18 cellular contexts compared by ENCODE assay signal in the genomic region with DNA sequence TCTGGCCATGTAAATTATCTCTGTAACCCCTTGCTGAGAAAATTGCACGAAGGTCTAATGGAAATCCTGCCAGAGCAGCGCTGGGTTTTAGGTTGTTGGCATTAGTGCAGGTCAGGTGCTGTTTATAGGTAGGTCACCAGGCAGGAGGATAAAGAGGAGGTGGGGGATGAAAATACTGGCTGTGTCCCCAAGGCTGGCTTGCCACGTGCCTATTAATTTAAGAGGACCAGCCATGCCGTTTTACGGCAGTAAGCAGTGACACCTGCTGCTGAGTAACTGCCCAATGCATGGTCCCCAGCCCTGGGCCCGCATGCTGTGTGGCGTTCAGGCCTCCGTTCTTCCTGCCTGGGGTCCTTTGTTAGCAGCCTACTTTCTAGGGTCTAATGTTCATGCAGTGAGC.
DNase-seq lines count a peak whose midpoint lies in the region; ATAC-seq and TF ChIP-seq lines count a peak whose summit lies in the region.
"Had no signal": no experiment of that assay in that cellular context is flagged by ENCODE, and none has a peak within 500 bp of the region (broad histone marks: within the 10 kb centered on the region; RNA-seq: fewer than 3 reads in every experiment).

No MANE protein-coding gene starts in this region.

- no peak overlapping the region for H3K4me2 ChIP-seq in GM23338

- H3F3A ChIP-seq in GM23338 (replicated peaks; ENCODE audit: low read depth) = peaks cover 7% of the 10 kb centered on the region; the same call in 1 of the 2 replicates

- H3K9me3 ChIP-seq in upper lobe of left lung = no peaks in the 10 kb centered on the region
- H3K9me3 ChIP-seq: ovary, thoracic aorta had no signal

- H3K27me3 Mint-ChIP-seq in GM23338 (ENCODE audit: insufficient read depth, low read depth, poor library complexity) = peaks cover 11% of the 10 kb centered on the region
- no peaks in the 10 kb centered on the region for H3K27me3 Mint-ChIP-seq in brain
- H3K27me3 Mint-ChIP-seq: B cell had no signal

- H3K9me2 ChIP-seq in GM23338 (ENCODE audit: insufficient read depth) = no peaks in the 10 kb centered on the region

- H3K79me2 ChIP-seq in GM23338 (replicated peaks; ENCODE audit: insufficient read depth) = peaks cover 46% of the 10 kb centered on the region

- H3K4me1 ChIP-seq in GM23338 (ENCODE audit: insufficient read depth) = peaks cover 7% of the 10 kb centered on the region; the same call in 1 of the 2 replicates
- H3K4me1 ChIP-seq in upper lobe of left lung = no peaks in the 10 kb centered on the region

- H3K9me3 Mint-ChIP-seq in GM23338 = no peaks in the 10 kb centered on the region
- no peaks in the 10 kb centered on the region for H3K9me3 Mint-ChIP-seq in brain

- WGBS in upper lobe of left lung, 2 donors = 89 to 92% methylated on average over 8 of the region's 8 CpGs

- DNase-seq in GM23338 (ENCODE audit: low spot score) (no peak), NCI-H1417 treated with DMSO at 0.1 percent for 48 hours (lab: John Stamatoyannopoulos, UW) (peak; percentile 47), retina (peak; percentile 48), upper lobe of left lung (no peak), T-helper 1 cell (no peak)
- DNase-seq: activated CD4-positive, alpha-beta T cell treated with anti-CD3 and anti-CD28 coated beads for 1 hour; activated effector memory CD4-positive, alpha-beta T cell treated with anti-CD3 and anti-CD28 coated beads, Interleukin-2, amount 50 U/mL, for 16 hours; amygdala; KG1; NCI-H1048; NCI-H2171; ovary; stimulated activated CD4-positive, alpha-beta T cell treated with anti-CD3 and anti-CD28 coated beads, Interleukin-4, amount 100 ng/mL, for 1 hour had no signal

- H3K36me3 ChIP-seq in GM23338 (ENCODE audit: insufficient read depth) (no peaks in the 10 kb centered on the region; the same call in 1 of the 2 replicates), upper lobe of left lung (peaks cover 6 to 69% (median 33%) of the 10 kb centered on the region in 4 donors)
- H3K36me3 ChIP-seq: ovary had no signal

- H3K4me1 Mint-ChIP-seq in GM23338 = peaks cover 35% of the 10 kb centered on the region
- H3K4me1 Mint-ChIP-seq in brain = peaks cover 4% of the 10 kb centered on the region

- H3K4me3 ChIP-seq in GM23338 (no peak overlapping the region), upper lobe of left lung (no peak overlapping the region)
- H3K4me3 ChIP-seq: ovary, skin epidermis, thoracic aorta had no signal

- TF ChIP-seq CTCF in GM23338 (conservative IDR thresholded peaks at IDR 0.05; ENCODE audit: low read depth in 2 of 2) (peak in 1 of 2 experiments; percentile 45; a peak in 2 of 4 replicates), brain (conservative IDR thresholded peaks at IDR 0.05) (no peak), upper lobe of left lung (IDR thresholded peaks at IDR 0.05) (no peak)

- H3K27ac ChIP-seq in GM23338 (ENCODE audit: low read depth) (no peak overlapping the region), upper lobe of left lung (no peak overlapping the region)
- H3K27ac ChIP-seq: ovary, skin epidermis, thoracic aorta had no signal

- TF ChIP-seq EP300 in upper lobe of left lung (IDR thresholded peaks at IDR 0.05) = no peak

- peaks cover 22% of the 10 kb centered on the region for H4K20me1 ChIP-seq in GM23338 (replicated peaks; ENCODE audit: insufficient read depth)

- H2AFZ ChIP-seq in GM23338 = no peak overlapping the region

- H3K27me3 ChIP-seq in GM23338 (ENCODE audit: insufficient read depth) (no peaks in the 10 kb centered on the region), upper lobe of left lung (no peaks in the 10 kb centered on the region)
- H3K27me3 ChIP-seq: ovary had no signal

- ATAC-seq in GM23338 (peak; percentile 17; the same call in 2 of the 3 replicates), upper lobe of left lung (ENCODE audit: low FRiP score in 2 of 2) (no peak), HG02798 (IDR thresholded peaks at IDR 0.05; ENCODE audit: poor library complexity, unreplicated experiment) (no peak)

- H3K36me3 Mint-ChIP-seq in GM23338 (ENCODE audit: low read depth) = peaks cover 16% of the 10 kb centered on the region; the same call in 2 of the 3 replicates
- H3K36me3 Mint-ChIP-seq in brain = peaks cover 64% of the 10 kb centered on the region

- H3K4me3 Mint-ChIP-seq in GM23338 = no peak overlapping the region
- H3K4me3 Mint-ChIP-seq in brain = no peak overlapping the region
- H3K4me3 Mint-ChIP-seq: B cell had no signal

- no peak for TF ChIP-seq POLR2A in upper lobe of left lung (IDR thresholded peaks at IDR 0.05)

- H3K27ac Mint-ChIP-seq in GM23338 = 0 out of 2 replicates have a peak overlapping the region, but pooled peaks have one; percentile 33
- peak overlapping the region; percentile 32 to 77 (median 49) for H3K27ac Mint-ChIP-seq in brain
- H3K27ac Mint-ChIP-seq: B cell had no signal

TF ChIP-seq in GM23338, 12 proteins besides CTCF, POLR2A, EP300 and RAD21 (continues in another document):
- TF ChIP-seq CREB1 (CRISPR knock-in tag; IDR thresholded peaks at IDR 0.05; ENCODE audit: low read depth) (no peak), ZNF114 (CRISPR knock-in tag; IDR thresholded peaks at IDR 0.05) (no peak), NANOG (IDR thresholded peaks at IDR 0.05; ENCODE audit: borderline replicate concordance) (no peak), EZH2phosphoT487 (IDR thresholded peaks at IDR 0.05; ENCODE audit: unreplicated experiment) (no peak), STAT1 (IDR thresholded peaks at IDR 0.05; ENCODE audit: unreplicated experiment) (no peak), ZNF331 (CRISPR knock-in tag; IDR thresholded peaks at IDR 0.05; ENCODE audit: low read depth) (no peak), POLR2AphosphoS5 (IDR thresholded peaks at IDR 0.05; ENCODE audit: low read depth) (no peak)
- TF ChIP-seq, protein P1, sequence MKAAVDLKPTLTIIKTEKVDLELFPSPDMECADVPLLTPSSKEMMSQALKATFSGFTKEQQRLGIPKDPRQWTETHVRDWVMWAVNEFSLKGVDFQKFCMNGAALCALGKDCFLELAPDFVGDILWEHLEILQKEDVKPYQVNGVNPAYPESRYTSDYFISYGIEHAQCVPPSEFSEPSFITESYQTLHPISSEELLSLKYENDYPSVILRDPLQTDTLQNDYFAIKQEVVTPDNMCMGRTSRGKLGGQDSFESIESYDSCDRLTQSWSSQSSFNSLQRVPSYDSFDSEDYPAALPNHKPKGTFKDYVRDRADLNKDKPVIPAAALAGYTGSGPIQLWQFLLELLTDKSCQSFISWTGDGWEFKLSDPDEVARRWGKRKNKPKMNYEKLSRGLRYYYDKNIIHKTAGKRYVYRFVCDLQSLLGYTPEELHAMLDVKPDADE (IDR thresholded peaks at IDR 0.05) = no peak
- TF ChIP-seq, protein P2, sequence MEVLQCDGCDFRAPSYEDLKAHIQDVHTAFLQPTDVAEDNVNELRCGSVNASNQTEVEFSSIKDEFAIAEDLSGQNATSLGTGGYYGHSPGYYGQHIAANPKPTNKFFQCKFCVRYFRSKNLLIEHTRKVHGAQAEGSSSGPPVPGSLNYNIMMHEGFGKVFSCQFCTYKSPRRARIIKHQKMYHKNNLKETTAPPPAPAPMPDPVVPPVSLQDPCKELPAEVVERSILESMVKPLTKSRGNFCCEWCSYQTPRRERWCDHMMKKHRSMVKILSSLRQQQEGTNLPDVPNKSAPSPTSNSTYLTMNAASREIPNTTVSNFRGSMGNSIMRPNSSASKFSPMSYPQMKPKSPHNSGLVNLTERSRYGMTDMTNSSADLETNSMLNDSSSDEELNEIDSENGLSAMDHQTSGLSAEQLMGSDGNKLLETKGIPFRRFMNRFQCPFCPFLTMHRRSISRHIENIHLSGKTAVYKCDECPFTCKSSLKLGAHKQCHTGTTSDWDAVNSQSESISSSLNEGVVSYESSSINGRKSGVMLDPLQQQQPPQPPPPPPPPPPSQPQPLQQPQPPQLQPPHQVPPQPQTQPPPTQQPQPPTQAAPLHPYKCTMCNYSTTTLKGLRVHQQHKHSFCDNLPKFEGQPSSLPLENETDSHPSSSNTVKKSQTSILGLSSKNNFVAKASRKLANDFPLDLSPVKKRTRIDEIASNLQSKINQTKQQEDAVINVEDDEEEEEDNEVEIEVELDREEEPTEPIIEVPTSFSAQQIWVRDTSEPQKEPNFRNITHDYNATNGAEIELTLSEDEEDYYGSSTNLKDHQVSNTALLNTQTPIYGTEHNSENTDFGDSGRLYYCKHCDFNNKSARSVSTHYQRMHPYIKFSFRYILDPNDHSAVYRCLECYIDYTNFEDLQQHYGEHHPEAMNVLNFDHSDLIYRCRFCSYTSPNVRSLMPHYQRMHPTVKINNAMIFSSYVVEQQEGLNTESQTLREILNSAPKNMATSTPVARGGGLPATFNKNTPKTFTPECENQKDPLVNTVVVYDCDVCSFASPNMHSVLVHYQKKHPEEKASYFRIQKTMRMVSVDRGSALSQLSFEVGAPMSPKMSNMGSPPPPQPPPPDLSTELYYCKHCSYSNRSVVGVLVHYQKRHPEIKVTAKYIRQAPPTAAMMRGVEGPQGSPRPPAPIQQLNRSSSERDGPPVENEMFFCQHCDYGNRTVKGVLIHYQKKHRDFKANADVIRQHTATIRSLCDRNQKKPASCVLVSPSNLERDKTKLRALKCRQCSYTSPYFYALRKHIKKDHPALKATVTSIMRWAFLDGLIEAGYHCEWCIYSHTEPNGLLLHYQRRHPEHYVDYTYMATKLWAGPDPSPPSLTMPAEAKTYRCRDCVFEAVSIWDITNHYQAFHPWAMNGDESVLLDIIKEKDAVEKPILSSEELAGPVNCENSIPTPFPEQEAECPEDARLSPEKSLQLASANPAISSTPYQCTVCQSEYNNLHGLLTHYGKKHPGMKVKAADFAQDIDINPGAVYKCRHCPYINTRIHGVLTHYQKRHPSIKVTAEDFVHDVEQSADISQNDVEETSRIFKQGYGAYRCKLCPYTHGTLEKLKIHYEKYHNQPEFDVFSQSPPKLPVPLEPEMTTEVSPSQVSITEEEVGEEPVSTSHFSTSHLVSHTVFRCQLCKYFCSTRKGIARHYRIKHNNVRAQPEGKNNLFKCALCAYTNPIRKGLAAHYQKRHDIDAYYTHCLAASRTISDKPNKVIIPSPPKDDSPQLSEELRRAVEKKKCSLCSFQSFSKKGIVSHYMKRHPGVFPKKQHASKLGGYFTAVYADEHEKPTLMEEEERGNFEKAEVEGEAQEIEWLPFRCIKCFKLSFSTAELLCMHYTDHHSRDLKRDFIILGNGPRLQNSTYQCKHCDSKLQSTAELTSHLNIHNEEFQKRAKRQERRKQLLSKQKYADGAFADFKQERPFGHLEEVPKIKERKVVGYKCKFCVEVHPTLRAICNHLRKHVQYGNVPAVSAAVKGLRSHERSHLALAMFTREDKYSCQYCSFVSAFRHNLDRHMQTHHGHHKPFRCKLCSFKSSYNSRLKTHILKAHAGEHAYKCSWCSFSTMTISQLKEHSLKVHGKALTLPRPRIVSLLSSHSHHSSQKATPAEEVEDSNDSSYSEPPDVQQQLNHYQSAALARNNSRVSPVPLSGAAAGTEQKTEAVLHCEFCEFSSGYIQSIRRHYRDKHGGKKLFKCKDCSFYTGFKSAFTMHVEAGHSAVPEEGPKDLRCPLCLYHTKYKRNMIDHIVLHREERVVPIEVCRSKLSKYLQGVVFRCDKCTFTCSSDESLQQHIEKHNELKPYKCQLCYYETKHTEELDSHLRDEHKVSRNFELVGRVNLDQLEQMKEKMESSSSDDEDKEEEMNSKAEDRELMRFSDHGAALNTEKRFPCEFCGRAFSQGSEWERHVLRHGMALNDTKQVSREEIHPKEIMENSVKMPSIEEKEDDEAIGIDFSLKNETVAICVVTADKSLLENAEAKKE (CRISPR knock-in tag; IDR thresholded peaks at IDR 0.05) = no peak

Comparison
In these comparisons a context has a peak if more than half of its experiments do, and no peak if none do; other contexts are left out.
1. DNase-seq: peak in NCI-H1417 treated with DMSO at 0.1 percent for 48 hours (single experiment) and retina (single experiment); none in GM23338 (single experiment), upper lobe of left lung (0 of 2) and T-helper 1 cell (0 of 5).